Comparison of ENCODE assay signal across 22 cellular contexts in the genomic region with DNA sequence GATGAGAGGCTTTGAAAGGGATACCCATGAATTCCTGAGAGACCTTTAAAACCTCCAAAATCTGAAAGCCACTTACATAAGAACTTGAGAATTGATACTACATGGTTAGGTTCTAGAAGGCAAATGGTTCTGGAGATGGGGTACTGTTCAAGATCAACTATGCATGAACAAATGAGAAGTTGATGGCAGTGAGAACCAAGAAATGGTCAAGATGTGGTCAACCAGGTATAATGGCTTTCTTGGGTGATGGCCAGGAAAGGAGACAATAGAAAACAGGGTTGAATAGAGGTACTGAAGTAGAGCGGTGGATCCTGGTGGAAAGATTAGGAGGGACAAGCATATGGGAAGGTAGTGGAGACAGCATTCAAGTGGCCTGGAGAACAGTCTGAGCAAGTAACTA.
A peak's percentile ranks its signal among the peaks of the same experiment; 100 is the strongest.
DNase-seq lines count a peak whose midpoint lies in the region; ATAC-seq, FAIRE-seq and TF ChIP-seq lines count a peak whose summit lies in the region.
"Had no signal": no experiment of that assay in that cellular context is flagged by ENCODE, and none has a peak within 500 bp of the region (broad histone marks: within the 10 kb centered on the region; RNA-seq: fewer than 3 reads in every experiment).

No MANE protein-coding gene starts in this region.

- no peak overlapping the region for H3K4ac ChIP-seq in H1 (replicated peaks; ENCODE audit: insufficient read length, low read depth, low read length)

- no peak overlapping the region for H3K14ac ChIP-seq in H1 (ENCODE audit: insufficient read length)

- intact Hi-C loops in right lobe of liver (cut with DNase I) = no loop called here

- TF ChIP-seq CTCF in OCI-LY3 (IDR thresholded peaks at IDR 0.05; ENCODE audit: low read depth, low read length) (no peak), H1 (IDR thresholded peaks at IDR 0.05; ENCODE audit: control extremely low read depth in 1 of 3, insufficient read depth in 1 of 3, low read depth in 1 of 3, low read length in 3 of 3) (no peak), right lobe of liver (IDR thresholded peaks at IDR 0.05) (no peak)

- POLR2A ChIA-PET in H1 (lab: Charles Lee; ENCODE audit: partially characterized antibody) = no interaction called here

- no peaks in the 10 kb centered on the region for H3K36me3 ChIP-seq in OCI-LY3 (replicated peaks; ENCODE audit: low read depth, low read length)
- no peaks in the 10 kb centered on the region for H3K36me3 ChIP-seq in H1 (ENCODE audit: control insufficient read depth in 2 of 4, insufficient read depth in 4 of 4, low read length in 3 of 4)
- no peaks in the 10 kb centered on the region for H3K36me3 ChIP-seq in right lobe of liver
- H3K36me3 ChIP-seq: BE2C; BLaER1 treated with 17β-estradiol and CSF1 and Interleukin-3, amounts not matched to agents 10 nM and 100 nM; HAP-1 had no signal

- CTCF ChIA-PET in H1 (lab: Charles Lee; ENCODE audit: partially characterized antibody) = no interaction called here

- H4K91ac ChIP-seq in H1 (replicated peaks; ENCODE audit: insufficient read length, low read length) = no peak overlapping the region

- H3K9me3 ChIP-seq in OCI-LY3 (ENCODE audit: insufficient read depth, low read length) (no peaks in the 10 kb centered on the region), H1 (ENCODE audit: insufficient read depth in 2 of 2, low read depth in 1 of 2, low read length in 1 of 2) (no peaks in the 10 kb centered on the region), right lobe of liver (no peaks in the 10 kb centered on the region)
- H3K9me3 ChIP-seq: A549; BE2C; BLaER1 treated with 17β-estradiol and CSF1 and Interleukin-3, amounts not matched to agents 10 nM and 100 nM; HAP-1 had no signal

- H3K4me2 ChIP-seq in OCI-LY3 (ENCODE audit: low read length) (peak overlapping the region; percentile 40), H1 (ENCODE audit: insufficient read depth in 1 of 2, low read depth in 2 of 2, low read length in 2 of 2) (no peak overlapping the region)
- H3K4me2 ChIP-seq: A549; BLaER1 treated with 17β-estradiol and CSF1 and Interleukin-3, amounts not matched to agents 10 nM and 100 nM; GM23338 had no signal

- peaks cover 34% of the 10 kb centered on the region for H3K27me3 ChIP-seq in OCI-LY3 (ENCODE audit: low read depth, low read length)
- H3K27me3 ChIP-seq in H1 (replicated peaks in 1 of 4; ENCODE audit: control insufficient read depth in 3 of 4, extremely low read depth in 1 of 4, insufficient read depth in 3 of 4, low read length in 3 of 4) = no peaks in the 10 kb centered on the region
- H3K27me3 ChIP-seq in right lobe of liver = no peaks in the 10 kb centered on the region
- H3K27me3 ChIP-seq: BE2C; BLaER1 treated with 17β-estradiol and CSF1 and Interleukin-3, amounts not matched to agents 10 nM and 100 nM had no signal

- no peak overlapping the region for H2BK120ac ChIP-seq in H1 (replicated peaks; ENCODE audit: low read depth, low read length)

- no peak overlapping the region for H2AFZ ChIP-seq in OCI-LY3 (ENCODE audit: low read depth, low read length)
- H2AFZ ChIP-seq in H1 (ENCODE audit: low read length) = no peak overlapping the region
- H2AFZ ChIP-seq: GM23338 had no signal

- no peak overlapping the region for H4K5ac ChIP-seq in H1 (ENCODE audit: insufficient read length, low read depth, low read length)

- no peak overlapping the region; the same call in 1 of the 2 replicates for H2BK5ac ChIP-seq in H1 (ENCODE audit: low read depth, low read length)

- no peak overlapping the region for H3K56ac ChIP-seq in H1 (replicated peaks; ENCODE audit: insufficient read length, low read depth, low read length)

- H3K4me3 ChIP-seq in OCI-LY3 (ENCODE audit: low read length) = no peak overlapping the region
- no peak overlapping the region for H3K4me3 ChIP-seq in H1 (ENCODE audit: extremely low read depth in 1 of 4, insufficient read depth in 2 of 4, low read depth in 3 of 4, low read length in 4 of 4)
- no peak overlapping the region for H3K4me3 ChIP-seq in right lobe of liver
- H3K4me3 ChIP-seq: A549; BLaER1 treated with 17β-estradiol and CSF1 and Interleukin-3, amounts not matched to agents 10 nM and 100 nM; GM23338; HAP-1 had no signal

- 83% methylated on average over 1 of the region's 1 CpG; no CpG with 5 or more reads in 1 of the 2 experiments for WGBS in H1 (ENCODE audit: extremely low coverage in 1 of 2, insufficient coverage in 1 of 2, insufficient read length in 1 of 2, insufficient replicate concordance in 2 of 2, low coverage in 1 of 2, low lambda C conversion rate in 2 of 2, missing lambda C conversion rate in 1 of 2), 2 experiments
- WGBS in right lobe of liver (ENCODE audit: insufficient coverage, low coverage, low lambda C conversion rate, missing lambda C conversion rate) = 100% methylated on average over 1 of the region's 1 CpG

- no peak overlapping the region for H2BK15ac ChIP-seq in H1 (ENCODE audit: low read length)

- ATAC-seq in GM18511 (IDR thresholded peaks at IDR 0.05; ENCODE audit: unreplicated experiment) = no peak
- ATAC-seq in right lobe of liver = no peak
- ATAC-seq: A549, GM23338 had no signal

- H4K20me1 ChIP-seq in OCI-LY3 (ENCODE audit: insufficient read depth, low read length) (no peaks in the 10 kb centered on the region), H1 (replicated peaks in 1 of 2; ENCODE audit: control insufficient read depth in 1 of 2, insufficient read depth in 2 of 2, low read length in 2 of 2) (no peaks in the 10 kb centered on the region)
- H4K20me1 ChIP-seq: BLaER1 treated with 17β-estradiol and CSF1 and Interleukin-3, amounts not matched to agents 10 nM and 100 nM had no signal

- H2AK5ac ChIP-seq in H1 (ENCODE audit: low read depth, low read length) = no peak overlapping the region

- H2BK20ac ChIP-seq in H1 (ENCODE audit: low read length) = 0 out of 2 replicates have a peak overlapping the region, but pooled peaks have one; percentile 27

- no peak overlapping the region for H3K18ac ChIP-seq in H1 (ENCODE audit: extremely low read depth, low read length)

- no peak overlapping the region for H3K23ac ChIP-seq in H1 (ENCODE audit: insufficient read length)

- no peaks in the 10 kb centered on the region for H3K79me1 ChIP-seq in H1 (ENCODE audit: low read depth, low read length)

- H4K8ac ChIP-seq in H1 (ENCODE audit: extremely low read depth, insufficient read depth, low read length) = no peak overlapping the region

- no peak overlapping the region for H2BK12ac ChIP-seq in H1 (ENCODE audit: low read depth, low read length)

- no peak for TF ChIP-seq RAD21 in H1 (IDR thresholded peaks at IDR 0.05 in 1 of 2, conservative IDR thresholded peaks at IDR 0.05 in 1 of 2; ENCODE audit: low read depth in 2 of 2, low read length in 2 of 2)

- H3K9ac ChIP-seq in OCI-LY3 (ENCODE audit: low read length) (no peak overlapping the region), H1 (replicated peaks in 1 of 4; ENCODE audit: extremely low read depth in 1 of 4, low read depth in 3 of 4, low read length in 3 of 4) (no peak overlapping the region)
- H3K9ac ChIP-seq: BLaER1 treated with 17β-estradiol and CSF1 and Interleukin-3, amounts not matched to agents 10 nM and 100 nM had no signal

- H3K23me2 ChIP-seq in H1 (ENCODE audit: low read depth, low read length) = no peaks in the 10 kb centered on the region

- H3K27ac ChIP-seq in OCI-LY3 (ENCODE audit: low read length) (peak overlapping the region; percentile 10; the same call in 1 of the 2 replicates), H1 (ENCODE audit: low read depth, low read length) (no peak overlapping the region), right lobe of liver (no peak overlapping the region)
- H3K27ac ChIP-seq: A549; BLaER1 treated with 17β-estradiol and CSF1 and Interleukin-3, amounts not matched to agents 10 nM and 100 nM had no signal

- DNase-seq in DMS79 treated with DMSO at 0.1 percent for 48 hours (lab: John Stamatoyannopoulos, UW) = peak; percentile 7
- no peak for DNase-seq in H1 (ENCODE audit: low read depth in 1 of 2, low spot score in 2 of 2)
- DNase-seq in right lobe of liver = no peak
- DNase-seq in stimulated activated CD4-positive, alpha-beta T cell treated with anti-CD3 and anti-CD28 coated beads, Interleukin-1b, Interleukin-23, amount 100 ng/mL, for 48 hours = no peak
- DNase-seq: 8988T; ACHN; AML-193; BE2C; CD4-positive, alpha-beta T cell; CD8-positive, alpha-beta memory T cell; DMS 273 treated with DMSO at 0.1 percent for 48 hours; DND-41 had no signal

- no peaks in the 10 kb centered on the region for H3K79me2 ChIP-seq in OCI-LY3 (ENCODE audit: low read length)
- H3K79me2 ChIP-seq in H1 (ENCODE audit: control insufficient read depth in 1 of 2, insufficient read depth in 2 of 2, low read length in 2 of 2) = no peaks in the 10 kb centered on the region

- FAIRE-seq in H1 (lab: Jason Lieb, UNC) = no peak
- FAIRE-seq: A549, D721Med, G401.6, GM12892, H54 had no signal

- peaks cover 27% of the 10 kb centered on the region for H3K4me1 ChIP-seq in OCI-LY3 (ENCODE audit: low read length)
- H3K4me1 ChIP-seq in H1 (replicated peaks in 1 of 4; ENCODE audit: control insufficient read depth in 3 of 4, insufficient read depth in 4 of 4, low read length in 3 of 4) = peaks cover 0 to 5% (median 1%) of the 10 kb centered on the region in 4 experiments; a peak in 1 of 7 replicates
- no peaks in the 10 kb centered on the region for H3K4me1 ChIP-seq in right lobe of liver
- H3K4me1 ChIP-seq: BLaER1 treated with 17β-estradiol and CSF1 and Interleukin-3, amounts not matched to agents 10 nM and 100 nM had no signal

- TF ChIP-seq EP300 in H1 (IDR thresholded peaks at IDR 0.05; ENCODE audit: borderline replicate concordance in 1 of 2, low read depth in 2 of 2, low read length in 2 of 2) = no peak

- no peak for TF ChIP-seq POLR2A in H1 (IDR thresholded peaks at IDR 0.05; ENCODE audit: control extremely low read depth in 1 of 2, low read depth in 2 of 2, low read length in 2 of 2)
- no peak for TF ChIP-seq POLR2A in right lobe of liver (IDR thresholded peaks at IDR 0.05)

TF ChIP-seq in H1, 55 proteins besides CTCF, POLR2A, EP300 and RAD21 (continues in another document):
- TF ChIP-seq SUZ12 (IDR thresholded peaks at IDR 0.05; ENCODE audit: low read length) (no peak), CBX5 (IDR thresholded peaks at IDR 0.05; ENCODE audit: low read depth, low read length) (no peak), SRF (IDR thresholded peaks at IDR 0.05; ENCODE audit: low read depth, low read length) (no peak), BRCA1 (IDR thresholded peaks at IDR 0.05; ENCODE audit: low read depth, low read length) (no peak), JUN (IDR thresholded peaks at IDR 0.05; ENCODE audit: low read depth, low read length) (no peak), SIN3A (conservative IDR thresholded peaks at IDR 0.05 in 1 of 2, IDR thresholded peaks at IDR 0.05 in 1 of 2; ENCODE audit: low read depth in 1 of 2, low read length in 2 of 2) (no peak), GABPA (IDR thresholded peaks at IDR 0.05; ENCODE audit: borderline replicate concordance, insufficient read depth, low read length) (no peak), CBX8 (IDR thresholded peaks at IDR 0.05; ENCODE audit: borderline replicate concordance, low read depth, low read length) (no peak), JUND (IDR thresholded peaks at IDR 0.05; ENCODE audit: low read length) (no peak)
- TF ChIP-seq, protein P1, sequence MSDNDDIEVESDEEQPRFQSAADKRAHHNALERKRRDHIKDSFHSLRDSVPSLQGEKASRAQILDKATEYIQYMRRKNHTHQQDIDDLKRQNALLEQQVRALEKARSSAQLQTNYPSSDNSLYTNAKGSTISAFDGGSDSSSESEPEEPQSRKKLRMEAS (IDR thresholded peaks at IDR 0.05) = no peak
